ENCODE assay signal across 8 cellular contexts in genomic region chr12:110282956-110283817, GRCh38. TPM values are rescaled to one million over a fixed set of nuclear protein-coding genes. Genes with fewer than 3 reads are reported as not detected.
A peak's percentile ranks its signal among the peaks of the same experiment; 100 is the strongest.
DNase-seq lines count a peak whose midpoint lies in the region; ATAC-seq and TF ChIP-seq lines count a peak whose summit lies in the region.

No MANE protein-coding gene starts in this region.

- H3F3A ChIP-seq in SU-DHL-6 (ENCODE audit: insufficient read depth): peaks cover 14% of the 10 kb centered on the region

- H3K9me3 Mint-ChIP-seq in stimulated activated memory B cell treated with anti-CD40 and anti-IgM and Interleukin-4, amounts not matched to agents 10 μg/mL and 1 μg/mL and 100 μg/mL, for 72 hours: no peaks in the 10 kb centered on the region

- H3K27me3 Mint-ChIP-seq in stimulated activated memory B cell treated with anti-CD40 and anti-IgM and Interleukin-4, amounts not matched to agents 10 μg/mL and 1 μg/mL and 100 μg/mL, for 72 hours: no peaks in the 10 kb centered on the region

- H3K4me3 ChIP-seq in SU-DHL-6 (ENCODE audit: insufficient read depth, low read length, poor library complexity, severe bottlenecking) (peak overlapping the region; percentile 78), fibroblast of villous mesenchyme (ENCODE audit: low read depth, low read length) (peak overlapping the region; percentile 88)

- peaks cover 55% of the 10 kb centered on the region for H3K4me1 Mint-ChIP-seq in stimulated activated memory B cell treated with anti-CD40 and anti-IgM and Interleukin-4, amounts not matched to agents 10 μg/mL and 1 μg/mL and 100 μg/mL, for 72 hours

- peak overlapping the region; percentile 95 for H3K4me3 Mint-ChIP-seq in stimulated activated memory B cell treated with anti-CD40 and anti-IgM and Interleukin-4, amounts not matched to agents 10 μg/mL and 1 μg/mL and 100 μg/mL, for 72 hours

- no peaks in the 10 kb centered on the region for H3K27me3 ChIP-seq in SU-DHL-6 (ENCODE audit: low read length)

- peak overlapping the region; percentile 88 for H3K9ac ChIP-seq in SU-DHL-6 (ENCODE audit: low read length)

- no peak overlapping the region for H2AFZ ChIP-seq in SU-DHL-6 (ENCODE audit: low read depth, low read length, severe bottlenecking)

- peaks cover 42% of the 10 kb centered on the region for H3K36me3 ChIP-seq in SU-DHL-6 (ENCODE audit: low read length)

- peak overlapping the region; percentile 95 for H3K4me2 ChIP-seq in SU-DHL-6 (ENCODE audit: low read depth, low read length, poor library complexity, severe bottlenecking)

- DNase-seq in DMS 273 (lab: John Stamatoyannopoulos, UW; ENCODE audit: unreplicated experiment) (peak; percentile 29), DMS 273 treated with DMSO at 0.1 percent for 48 hours (lab: John Stamatoyannopoulos, UW) (no peak), fibroblast of villous mesenchyme (ENCODE audit: low read depth) (no peak), SHP77 (lab: John Stamatoyannopoulos, UW) (no peak), HK-2 (ENCODE audit: unreplicated experiment) (no peak), cerebellar cortex (ENCODE audit: low spot score) (no peak)

- H3K27ac ChIP-seq in SU-DHL-6 (ENCODE audit: low read depth, low read length): peak overlapping the region; percentile 74; the same call in 1 of the 2 replicates

- peaks cover 67% of the 10 kb centered on the region for H3K79me2 ChIP-seq in SU-DHL-6 (ENCODE audit: insufficient read depth, low read length)

- ATAC-seq in stimulated activated memory B cell treated with anti-CD40 and anti-IgM and Interleukin-4, amounts not matched to agents 10 μg/mL and 1 μg/mL and 100 μg/mL, for 72 hours: no peak

- H3K36me3 Mint-ChIP-seq in stimulated activated memory B cell treated with anti-CD40 and anti-IgM and Interleukin-4, amounts not matched to agents 10 μg/mL and 1 μg/mL and 100 μg/mL, for 72 hours: peaks cover 17% of the 10 kb centered on the region

- no peak for TF ChIP-seq CTCF in SU-DHL-6 (IDR thresholded peaks at IDR 0.05; ENCODE audit: insufficient read depth, low read length, poor library complexity, severe bottlenecking)
- TF ChIP-seq CTCF in fibroblast of villous mesenchyme (IDR thresholded peaks at IDR 0.05; ENCODE audit: insufficient read depth, low read depth, low read length): no peak

- no peaks in the 10 kb centered on the region for H3K9me3 ChIP-seq in SU-DHL-6 (ENCODE audit: insufficient read depth, low read length)

- peaks cover 44% of the 10 kb centered on the region for H4K20me1 ChIP-seq in SU-DHL-6 (ENCODE audit: low read depth, low read length)

- H3K9me2 ChIP-seq in SU-DHL-6 (replicated peaks; ENCODE audit: insufficient read depth, low read length): no peaks in the 10 kb centered on the region

- peak overlapping the region; percentile 95 for H3K27ac Mint-ChIP-seq in stimulated activated memory B cell treated with anti-CD40 and anti-IgM and Interleukin-4, amounts not matched to agents 10 μg/mL and 1 μg/mL and 100 μg/mL, for 72 hours

RNA-seq across cellular contexts. Expression of gene ATP2A2, which starts 2.1 kb away (rescaled TPM):
- total RNA-seq in fibroblast of villous mesenchyme: 221 and 247 TPM in 2 replicates
